In the genomic region with DNA sequence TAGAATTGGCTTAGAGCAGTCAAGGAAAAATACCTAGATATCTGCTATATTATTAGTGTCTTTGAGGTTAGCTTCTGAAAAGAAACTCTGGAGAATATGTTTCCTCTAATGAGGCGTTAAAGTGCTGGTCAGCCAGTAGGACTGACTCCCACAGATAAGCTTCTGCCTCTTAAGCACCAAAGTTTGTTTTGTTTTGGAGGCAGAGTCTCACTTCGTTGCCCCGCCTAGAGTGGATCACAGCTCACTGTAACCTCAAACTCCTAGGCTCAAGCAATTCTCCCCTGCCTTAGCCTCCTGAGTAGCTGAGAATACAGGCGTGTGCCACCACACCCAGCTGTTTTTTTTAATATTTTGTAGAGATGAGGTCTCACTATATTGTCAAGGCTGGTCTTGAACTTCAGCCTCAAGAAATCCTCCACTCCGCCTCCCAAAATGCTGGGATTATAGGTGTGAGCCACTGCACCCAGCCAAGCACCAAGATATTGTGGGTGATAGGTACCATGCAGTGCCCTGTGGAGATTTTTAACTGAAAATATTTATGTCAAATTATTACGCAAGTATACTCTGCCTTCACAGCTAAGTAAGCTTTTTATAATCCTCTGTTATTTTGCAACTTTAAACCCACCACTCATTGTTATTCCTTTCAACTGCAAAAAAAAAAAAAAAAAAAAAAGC, we compare ENCODE assay signal across 22 cellular contexts. TPM values are rescaled to one million over a fixed set of nuclear protein-coding genes. Genes with fewer than 3 reads are reported as not detected.
"Had no signal": no experiment of that assay in that cellular context is flagged by ENCODE, and none has a peak within 500 bp of the region (broad histone marks: within the 10 kb centered on the region; RNA-seq: fewer than 3 reads in every experiment).

No MANE protein-coding gene starts in this region.

- H3K27ac ChIP-seq: esophagus muscularis mucosa, gastroesophageal sphincter, heart right ventricle, lower lobe of right lung, right atrium auricular region, tibial nerve, VCaP had no signal

- DNase-seq: activated CD4-positive, alpha-beta T cell treated with anti-CD3 and anti-CD28 coated beads, Interleukin-2, amount 50 U/mL, for 1 hour; activated CD4-positive, CD25-positive, alpha-beta regulatory T cell treated with anti-CD3 and anti-CD28 coated beads, Interleukin-2, amount 50 U/mL, for 72 hours; activated CD8-positive, alpha-beta memory T cell treated with anti-CD3 and anti-CD28 coated beads, Interleukin-2, amount 50 U/mL, for 4 hours; activated naive CD4-positive, alpha-beta T cell treated with anti-CD3 and anti-CD28 coated beads, Interleukin-2, amount 10 ng/mL, durations not matched to agents 7 days and 5 days; activated T-cell treated with anti-CD3 and anti-CD28 coated beads, Interleukin-2, amount 50 U/mL, for 4 hours; effector CD4-positive, alpha-beta T cell; heart right ventricle; lower lobe of right lung; stimulated activated CD4-positive, alpha-beta T cell treated with anti-CD3 and anti-CD28 coated beads, Interleukin-2, amount 100 ng/mL, for 24 hours; stimulated activated naive CD8-positive, alpha-beta T cell treated with anti-CD3 and anti-CD28 coated beads, Interleukin-15, Interleukin-2, amounts not matched to agents 100 U/mL and 50 U/mL, for 24 hours; T-helper 1 cell; T-helper 9 cell had no signal

- H3K4me3 Mint-ChIP-seq: activated naive CD4-positive, alpha-beta T cell treated with anti-CD3 and anti-CD28 coated beads, Interleukin-2, amount 10 ng/mL, durations not matched to agents 7 days and 5 days; activated T-cell treated with anti-CD3 and anti-CD28 coated beads, Interleukin-2, amount 50 U/mL, for 4 hours; nephron had no signal

- H3K4me1 Mint-ChIP-seq: activated naive CD4-positive, alpha-beta T cell treated with anti-CD3 and anti-CD28 coated beads, Interleukin-2, amount 10 ng/mL, durations not matched to agents 7 days and 5 days; nephron had no signal

- ATAC-seq: activated T-cell treated with anti-CD3 and anti-CD28 coated beads, Interleukin-2, amount 50 U/mL, for 4 hours; gastroesophageal sphincter; heart right ventricle; lower lobe of right lung; stimulated activated naive CD8-positive, alpha-beta T cell treated with anti-CD3 and anti-CD28 coated beads, Interleukin-15, Interleukin-2, amounts not matched to agents 100 U/mL and 50 U/mL, for 24 hours had no signal

- H3K27me3 ChIP-seq: esophagus muscularis mucosa, gastroesophageal sphincter, heart right ventricle, right atrium auricular region, tibial nerve had no signal

- H3K27ac Mint-ChIP-seq: activated naive CD4-positive, alpha-beta T cell treated with anti-CD3 and anti-CD28 coated beads, Interleukin-2, amount 10 ng/mL, durations not matched to agents 7 days and 5 days; nephron had no signal

- H3K4me1 ChIP-seq: esophagus muscularis mucosa, gastroesophageal sphincter, heart right ventricle, lower lobe of right lung, right atrium auricular region, tibial nerve had no signal

- H3K36me3 ChIP-seq: right atrium auricular region had no signal

- FAIRE-seq: bronchial epithelial cell, urothelium cell line had no signal

- H3K9me3 Mint-ChIP-seq: activated naive CD4-positive, alpha-beta T cell treated with anti-CD3 and anti-CD28 coated beads, Interleukin-2, amount 10 ng/mL, durations not matched to agents 7 days and 5 days had no signal

- H3K4me3 ChIP-seq: esophagus muscularis mucosa, gastroesophageal sphincter, heart right ventricle, lower lobe of right lung, right atrium auricular region, tibial nerve had no signal

- H3K36me3 Mint-ChIP-seq: activated naive CD4-positive, alpha-beta T cell treated with anti-CD3 and anti-CD28 coated beads, Interleukin-2, amount 10 ng/mL, durations not matched to agents 7 days and 5 days had no signal

RNA-seq across cellular contexts. Expression of gene TMEM171, which starts 24.7 kb away (rescaled TPM):
- total RNA-seq: esophagus muscularis mucosa, heart right ventricle, lower lobe of right lung, mesenteric fat pad, skeletal muscle tissue had no signal
